In the genomic region with DNA sequence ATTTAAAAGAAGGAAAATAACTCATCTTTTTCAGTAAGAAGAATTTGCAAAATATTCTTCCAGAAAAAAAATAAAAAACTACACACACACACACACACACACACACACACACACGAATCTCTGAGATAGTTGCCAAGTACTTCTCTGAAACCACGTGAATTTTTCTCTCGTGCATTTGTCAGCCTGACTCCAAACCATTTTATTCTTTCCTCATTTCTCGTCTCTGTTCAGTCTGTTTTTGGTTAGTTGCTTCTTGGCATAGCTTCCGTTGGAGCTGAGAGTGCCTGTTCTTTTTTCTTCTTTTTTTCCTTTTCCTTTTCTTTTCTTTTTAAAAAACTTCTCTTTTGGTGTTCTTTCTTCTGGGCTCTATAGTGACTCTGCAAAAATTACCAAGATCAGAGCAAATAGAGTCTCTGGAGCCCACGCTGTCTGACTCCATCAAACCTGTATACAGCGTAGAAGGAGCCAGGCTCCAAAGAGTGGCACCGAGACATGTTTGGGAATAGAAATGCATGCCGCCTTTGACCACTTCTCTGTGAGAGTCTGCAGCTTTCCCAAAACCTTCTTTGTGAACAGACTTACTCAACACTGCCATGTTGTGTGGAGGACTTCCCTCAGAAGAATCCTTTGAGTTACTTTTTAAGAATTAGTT, we compare ENCODE assay signal across 14 cellular contexts. TPM values are rescaled to one million over a fixed set of nuclear protein-coding genes. Genes with fewer than 3 reads are reported as not detected.
A peak's percentile ranks its signal among the peaks of the same experiment; 100 is the strongest.
DNase-seq lines count a peak whose midpoint lies in the region; ATAC-seq and TF ChIP-seq lines count a peak whose summit lies in the region.
"Had no signal": no experiment of that assay in that cellular context is flagged by ENCODE, and none has a peak within 500 bp of the region (broad histone marks: within the 10 kb centered on the region; RNA-seq: fewer than 3 reads in every experiment).

No MANE protein-coding gene starts in this region.

- H3K36me3 Mint-ChIP-seq in activated naive CD4-positive, alpha-beta T cell treated with anti-CD3 and anti-CD28 coated beads for 36 hours (ENCODE audit: low read depth), result no peaks in the 10 kb centered on the region
- H3K36me3 Mint-ChIP-seq: CD14-positive monocyte had no signal

- ATAC-seq in Right ventricle myocardium superior (ENCODE audit: poor library complexity) (peak; percentile 70), psoas muscle (peak in 1 of 4 donors; percentile 33), HG03565 (IDR thresholded peaks at IDR 0.05; ENCODE audit: unreplicated experiment) (no peak)

- H3K4me3 ChIP-seq in psoas muscle, result peak overlapping the region; percentile 22
- no peak overlapping the region for H3K4me3 ChIP-seq in lower leg skin (ENCODE audit: low read depth, poor library complexity, severe bottlenecking)

- H3K27ac ChIP-seq in psoas muscle, result peak overlapping the region; percentile 4

- peaks cover 39% of the 10 kb centered on the region for H3K27me3 Mint-ChIP-seq in activated naive CD4-positive, alpha-beta T cell treated with anti-CD3 and anti-CD28 coated beads for 36 hours (ENCODE audit: low read depth)

- DNase-seq in Ammon's horn (ENCODE audit: low spot score), result peak; percentile 36
- peak; percentile 28 for DNase-seq in amniotic epithelial cell (ENCODE audit: low read depth)
- DNase-seq in Right ventricle myocardium superior, result no peak
- DNase-seq in psoas muscle, result no peak
- no peak for DNase-seq in lower leg skin (ENCODE audit: low spot score in 2 of 2)
- DNase-seq in MV-4-11 (lab: John Stamatoyannopoulos, UW), result no peak
- DNase-seq in activated naive CD4-positive, alpha-beta T cell treated with anti-CD3 and anti-CD28 coated beads for 36 hours, result no peak
- DNase-seq: MM.1S, NCI-H526, retina, SW 1271 had no signal

- peaks cover 7% of the 10 kb centered on the region for H3K4me1 Mint-ChIP-seq in activated naive CD4-positive, alpha-beta T cell treated with anti-CD3 and anti-CD28 coated beads for 36 hours (ENCODE audit: low read depth)

- WGBS in psoas muscle, 3 donors, result 37 to 55% (median 41%) methylated on average over 9 of the region's 9 CpGs
- WGBS in lower leg skin, 2 donors, result 35 to 41% methylated on average over 9 of the region's 9 CpGs

- H3K36me3 ChIP-seq in psoas muscle (ENCODE audit: insufficient read depth in 1 of 2, low read depth in 1 of 2), result no peaks in the 10 kb centered on the region
- H3K36me3 ChIP-seq: adrenal gland had no signal

- no peak overlapping the region for H3K4me3 Mint-ChIP-seq in activated naive CD4-positive, alpha-beta T cell treated with anti-CD3 and anti-CD28 coated beads for 36 hours
- H3K4me3 Mint-ChIP-seq: CD14-positive monocyte had no signal

- H3K27ac Mint-ChIP-seq in activated naive CD4-positive, alpha-beta T cell treated with anti-CD3 and anti-CD28 coated beads for 36 hours, result no peak overlapping the region
- H3K27ac Mint-ChIP-seq: CD14-positive monocyte had no signal

- peaks cover 5% of the 10 kb centered on the region for H3K4me1 ChIP-seq in psoas muscle
- H3K4me1 ChIP-seq: adrenal gland had no signal

- TF ChIP-seq CTCF in psoas muscle (IDR thresholded peaks at IDR 0.05) (no peak), lower leg skin (IDR thresholded peaks at IDR 0.05) (no peak)

- TF ChIP-seq POLR2A in lower leg skin (IDR thresholded peaks at IDR 0.05), result no peak

- H3K9me3 ChIP-seq in psoas muscle, result no peaks in the 10 kb centered on the region
- H3K9me3 ChIP-seq: adrenal gland had no signal

- intact Hi-C loops in Right ventricle myocardium superior (cut with DNase I), result no loop called here
- intact Hi-C loops in psoas muscle (cut with DNase I), result no loop called here
- intact Hi-C loops in lower leg skin (cut with DNase I; ENCODE audit: low total_unique reads), result no loop called here
- intact Hi-C loops in activated naive CD4-positive, alpha-beta T cell treated with anti-CD3 and anti-CD28 coated beads for 36 hours (cut with micrococcal nuclease), result no loop called here

- H3K27me3 ChIP-seq in psoas muscle (ENCODE audit: insufficient read depth in 3 of 3, low read length in 2 of 3), result no peaks in the 10 kb centered on the region
- H3K27me3 ChIP-seq: adrenal gland had no signal

- no peaks in the 10 kb centered on the region for H3K9me3 Mint-ChIP-seq in activated naive CD4-positive, alpha-beta T cell treated with anti-CD3 and anti-CD28 coated beads for 36 hours

- CTCF ChIA-PET in activated naive CD4-positive, alpha-beta T cell treated with anti-CD3 and anti-CD28 coated beads for 36 hours (lab: Charles Lee), result no interaction called here

RNA-seq across cellular contexts. Expression of a gene that starts 55.1 kb away (rescaled TPM):
- total RNA-seq in Right ventricle myocardium superior (6.6 TPM), psoas muscle (1 to 10 TPM; 2.3 to 7.8 (median 3.5) TPM), lower leg skin (1 to 10 TPM; 3.7 to 8.5 (median 5.0) TPM)
- polyA plus RNA-seq in psoas muscle, result 1 to 10 TPM; 2.4 to 5.5 (median 2.6) TPM
- total RNA-seq in activated naive CD4-positive, alpha-beta T cell treated with anti-CD3 and anti-CD28 coated beads for 36 hours, result 1 to 10 TPM; 9.5 TPM

Comparison
In these comparisons a context has a peak if more than half of its experiments do, and no peak if none do; other contexts are left out.
1. DNase-seq: peak in Ammon's horn (single experiment) and amniotic epithelial cell (single experiment); none in Right ventricle myocardium superior (single experiment), psoas muscle (0 of 2), lower leg skin (0 of 2), MV-4-11 (single experiment) and activated naive CD4-positive, alpha-beta T cell treated with anti-CD3 and anti-CD28 coated beads for 36 hours (single experiment).